In the genomic region with DNA sequence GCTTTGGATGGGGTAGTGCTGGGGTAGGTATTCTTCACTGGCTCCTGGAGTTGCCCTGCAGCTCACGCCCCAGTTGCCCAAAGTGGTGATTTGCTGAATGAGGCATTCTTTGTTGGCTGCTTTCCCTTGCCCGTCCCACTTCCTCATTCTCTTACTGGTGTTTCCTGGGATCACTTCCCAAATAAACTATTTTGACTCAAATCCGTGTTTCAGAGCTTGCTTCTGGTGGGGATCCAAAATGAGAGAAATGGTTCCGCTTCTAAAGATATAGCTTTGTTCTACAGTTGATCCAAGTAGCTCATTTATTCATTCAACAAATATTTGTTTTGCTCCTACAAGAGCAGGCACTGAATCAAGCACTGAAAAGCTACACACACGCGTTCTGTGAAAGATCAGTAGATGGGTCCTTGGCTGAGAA, we compare ENCODE assay signal across 9 cellular contexts.
DNase-seq lines count a peak whose midpoint lies in the region; ATAC-seq, FAIRE-seq and TF ChIP-seq lines count a peak whose summit lies in the region.
"Had no signal": no experiment of that assay in that cellular context is flagged by ENCODE, and none has a peak within 500 bp of the region (broad histone marks: within the 10 kb centered on the region; RNA-seq: fewer than 3 reads in every experiment).

No MANE protein-coding gene starts in this region.

- H3K9me3 ChIP-seq in heart right ventricle (no peaks in the 10 kb centered on the region), sigmoid colon (no peaks in the 10 kb centered on the region)

- no peaks in the 10 kb centered on the region for H3K36me3 ChIP-seq in heart right ventricle
- no peaks in the 10 kb centered on the region for H3K36me3 ChIP-seq in sigmoid colon

- H3K27ac ChIP-seq in heart right ventricle (peak overlapping the region in 1 of 10 donors; percentile 57), sigmoid colon (no peak overlapping the region)

- ATAC-seq in heart right ventricle (peak in 5 of 8 donors; percentile 45 to 68 (median 52)), HG03378 (IDR thresholded peaks at IDR 0.05; ENCODE audit: unreplicated experiment) (no peak)

- no peak for TF ChIP-seq EP300 in sigmoid colon (IDR thresholded peaks at IDR 0.05)

- no peak for TF ChIP-seq CTCF in astrocyte of the spinal cord (IDR thresholded peaks at IDR 0.05; ENCODE audit: low read depth, low read length)
- TF ChIP-seq CTCF in heart right ventricle (IDR thresholded peaks at IDR 0.05): no peak
- no peak for TF ChIP-seq CTCF in sigmoid colon (IDR thresholded peaks at IDR 0.05)

- intact Hi-C loops in heart right ventricle (cut with DNase I): no loop called here
- intact Hi-C loops in sigmoid colon (cut with DNase I): no loop called here

- DNase-seq in G401 (ENCODE audit: low spot score) (peak; percentile 20), astrocyte of the spinal cord (ENCODE audit: low read depth, low spot score) (peak; percentile 58), heart right ventricle (peak in 1 of 2 donors; percentile 38), renal cortical epithelial cell (ENCODE audit: low read depth) (peak; percentile 57), sigmoid colon (no peak), DMS153 (lab: John Stamatoyannopoulos, UW) (no peak), urothelium cell line (ENCODE audit: low spot score) (no peak)
- DNase-seq: stimulated activated CD4-positive, alpha-beta T cell treated with anti-CD3 and anti-CD28 coated beads, Interleukin-12 subunit alpha, Interleukin-12 subunit beta, amount 100 ng/mL, for 4 hours had no signal

- peaks cover 0 to 17% (median 0%) of the 10 kb centered on the region in 9 donors for H3K4me1 ChIP-seq in heart right ventricle
- no peaks in the 10 kb centered on the region for H3K4me1 ChIP-seq in sigmoid colon

- in situ Hi-C loops in G401 (cut with HindIII; ENCODE audit: low sequenced_read_pairs) (no loop called here), astrocyte of the spinal cord (cut with HindIII; ENCODE audit: low sequenced_read_pairs) (no loop called here)

- no peak for FAIRE-seq in urothelium cell line (lab: Jason Lieb, UNC)

- H3K27me3 ChIP-seq in heart right ventricle (no peaks in the 10 kb centered on the region), sigmoid colon (no peaks in the 10 kb centered on the region)

- no peak overlapping the region for H3K4me3 ChIP-seq in astrocyte of the spinal cord (ENCODE audit: low read depth, low read length)
- no peak overlapping the region for H3K4me3 ChIP-seq in heart right ventricle
- no peak overlapping the region for H3K4me3 ChIP-seq in sigmoid colon

- 61 to 69% methylated on average over 6 of the region's 6 CpGs for WGBS in heart right ventricle, 2 donors
- 48 to 70% methylated on average over 6 of the region's 6 CpGs for WGBS in sigmoid colon, 2 donors

- TF ChIP-seq POLR2A in sigmoid colon (IDR thresholded peaks at IDR 0.05): no peak

Comparison
In these comparisons a context has a peak if more than half of its experiments do, and no peak if none do; other contexts are left out.
1. DNase-seq: peak in G401 (single experiment), astrocyte of the spinal cord (single experiment) and renal cortical epithelial cell (single experiment); none in sigmoid colon (single experiment), DMS153 (single experiment) and urothelium cell line (single experiment).